Comparison of ENCODE assay signal across 1 cellular context in the genomic region with DNA sequence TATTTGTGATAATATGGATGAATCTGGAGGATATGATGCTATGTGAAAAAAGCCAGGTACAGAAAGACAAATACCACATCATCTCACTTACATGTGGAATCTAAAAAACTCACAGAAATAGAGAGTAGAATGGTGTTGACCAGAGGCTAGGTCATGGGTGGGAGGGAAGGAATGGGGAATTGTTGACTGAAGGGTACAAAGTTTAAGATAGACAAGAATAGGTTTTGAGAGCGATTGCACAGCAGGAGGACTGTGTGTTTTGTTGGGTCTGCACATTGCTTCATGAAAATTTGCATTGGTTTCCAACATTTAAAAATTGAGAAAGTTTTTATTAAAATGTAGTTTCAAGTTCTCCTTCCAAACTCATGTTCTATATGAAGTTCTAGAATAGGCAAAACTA.
TF ChIP-seq lines count a peak whose summit lies in the region.

No MANE protein-coding gene starts in this region.

TF ChIP-seq in HepG2, 621 proteins besides CTCF, POLR2A, EP300 and RAD21 (continued from another document):
- TF ChIP-seq, protein P1, sequence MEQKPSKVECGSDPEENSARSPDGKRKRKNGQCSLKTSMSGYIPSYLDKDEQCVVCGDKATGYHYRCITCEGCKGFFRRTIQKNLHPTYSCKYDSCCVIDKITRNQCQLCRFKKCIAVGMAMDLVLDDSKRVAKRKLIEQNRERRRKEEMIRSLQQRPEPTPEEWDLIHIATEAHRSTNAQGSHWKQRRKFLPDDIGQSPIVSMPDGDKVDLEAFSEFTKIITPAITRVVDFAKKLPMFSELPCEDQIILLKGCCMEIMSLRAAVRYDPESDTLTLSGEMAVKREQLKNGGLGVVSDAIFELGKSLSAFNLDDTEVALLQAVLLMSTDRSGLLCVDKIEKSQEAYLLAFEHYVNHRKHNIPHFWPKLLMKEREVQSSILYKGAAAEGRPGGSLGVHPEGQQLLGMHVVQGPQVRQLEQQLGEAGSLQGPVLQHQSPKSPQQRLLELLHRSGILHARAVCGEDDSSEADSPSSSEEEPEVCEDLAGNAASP (CRISPR knock-in tag; IDR thresholded peaks at IDR 0.05; ENCODE audit: borderline replicate concordance) = peak; percentile 21; the same call in 1 of the 2 replicates
- no peak for TF ChIP-seq ZNF383 (CRISPR knock-in tag; IDR thresholded peaks at IDR 0.05; ENCODE audit: borderline replicate concordance)
- TF ChIP-seq, protein P2, sequence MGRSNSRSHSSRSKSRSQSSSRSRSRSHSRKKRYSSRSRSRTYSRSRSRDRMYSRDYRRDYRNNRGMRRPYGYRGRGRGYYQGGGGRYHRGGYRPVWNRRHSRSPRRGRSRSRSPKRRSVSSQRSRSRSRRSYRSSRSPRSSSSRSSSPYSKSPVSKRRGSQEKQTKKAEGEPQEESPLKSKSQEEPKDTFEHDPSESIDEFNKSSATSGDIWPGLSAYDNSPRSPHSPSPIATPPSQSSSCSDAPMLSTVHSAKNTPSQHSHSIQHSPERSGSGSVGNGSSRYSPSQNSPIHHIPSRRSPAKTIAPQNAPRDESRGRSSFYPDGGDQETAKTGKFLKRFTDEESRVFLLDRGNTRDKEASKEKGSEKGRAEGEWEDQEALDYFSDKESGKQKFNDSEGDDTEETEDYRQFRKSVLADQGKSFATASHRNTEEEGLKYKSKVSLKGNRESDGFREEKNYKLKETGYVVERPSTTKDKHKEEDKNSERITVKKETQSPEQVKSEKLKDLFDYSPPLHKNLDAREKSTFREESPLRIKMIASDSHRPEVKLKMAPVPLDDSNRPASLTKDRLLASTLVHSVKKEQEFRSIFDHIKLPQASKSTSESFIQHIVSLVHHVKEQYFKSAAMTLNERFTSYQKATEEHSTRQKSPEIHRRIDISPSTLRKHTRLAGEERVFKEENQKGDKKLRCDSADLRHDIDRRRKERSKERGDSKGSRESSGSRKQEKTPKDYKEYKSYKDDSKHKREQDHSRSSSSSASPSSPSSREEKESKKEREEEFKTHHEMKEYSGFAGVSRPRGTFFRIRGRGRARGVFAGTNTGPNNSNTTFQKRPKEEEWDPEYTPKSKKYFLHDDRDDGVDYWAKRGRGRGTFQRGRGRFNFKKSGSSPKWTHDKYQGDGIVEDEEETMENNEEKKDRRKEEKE (IDR thresholded peaks at IDR 0.05) = no peak
- TF ChIP-seq FOXP1 (IDR thresholded peaks at IDR 0.05) = no peak
- TF ChIP-seq FOXP1 (CRISPR knock-in tag; IDR thresholded peaks at IDR 0.05) = peak; percentile 27; the same call in 1 of the 2 replicates
- no peak for TF ChIP-seq CREB1 (IDR thresholded peaks at IDR 0.05)
- 0 out of 2 replicates have a peak, but pooled peaks have one; percentile 44 for TF ChIP-seq CREB1 (CRISPR knock-in tag; IDR thresholded peaks at IDR 0.05)
- no peak for TF ChIP-seq SOX13 (IDR thresholded peaks at IDR 0.05)
- TF ChIP-seq SOX13 (CRISPR knock-in tag; conservative IDR thresholded peaks at IDR 0.05 in 1 of 2, IDR thresholded peaks at IDR 0.05 in 1 of 2) = peak in 1 of 2 experiments; percentile 84; a peak in 2 of 4 replicates
- no peak for TF ChIP-seq ZNF264 (CRISPR knock-in tag; IDR thresholded peaks at IDR 0.05)
- TF ChIP-seq ZNF331 (CRISPR knock-in tag; IDR thresholded peaks at IDR 0.05) = 0 out of 2 replicates have a peak, but pooled peaks have one; percentile 17
- TF ChIP-seq, protein P3, sequence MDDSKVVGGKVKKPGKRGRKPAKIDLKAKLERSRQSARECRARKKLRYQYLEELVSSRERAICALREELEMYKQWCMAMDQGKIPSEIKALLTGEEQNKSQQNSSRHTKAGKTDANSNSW (CRISPR knock-in tag; IDR thresholded peaks at IDR 0.05; ENCODE audit: borderline replicate concordance) = no peak
- no peak for TF ChIP-seq MXI1 (IDR thresholded peaks at IDR 0.05; ENCODE audit: borderline replicate concordance, low read depth, low read length)
- TF ChIP-seq ZSCAN21 (CRISPR knock-in tag; IDR thresholded peaks at IDR 0.05; ENCODE audit: borderline replicate concordance) = no peak
- TF ChIP-seq CEBPB (IDR thresholded peaks at IDR 0.05; ENCODE audit: borderline replicate concordance, low read depth, low read length) = peak; percentile 81
- TF ChIP-seq, protein P4, sequence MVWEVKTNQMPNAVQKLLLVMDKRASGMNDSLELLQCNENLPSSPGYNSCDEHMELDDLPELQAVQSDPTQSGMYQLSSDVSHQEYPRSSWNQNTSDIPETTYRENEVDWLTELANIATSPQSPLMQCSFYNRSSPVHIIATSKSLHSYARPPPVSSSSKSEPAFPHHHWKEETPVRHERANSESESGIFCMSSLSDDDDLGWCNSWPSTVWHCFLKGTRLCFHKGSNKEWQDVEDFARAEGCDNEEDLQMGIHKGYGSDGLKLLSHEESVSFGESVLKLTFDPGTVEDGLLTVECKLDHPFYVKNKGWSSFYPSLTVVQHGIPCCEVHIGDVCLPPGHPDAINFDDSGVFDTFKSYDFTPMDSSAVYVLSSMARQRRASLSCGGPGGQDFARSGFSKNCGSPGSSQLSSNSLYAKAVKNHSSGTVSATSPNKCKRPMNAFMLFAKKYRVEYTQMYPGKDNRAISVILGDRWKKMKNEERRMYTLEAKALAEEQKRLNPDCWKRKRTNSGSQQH (CRISPR knock-in tag; IDR thresholded peaks at IDR 0.05; ENCODE audit: low read depth) = no peak
- peak; percentile 49; the same call in 1 of the 2 replicates for TF ChIP-seq ATF1 (CRISPR knock-in tag; IDR thresholded peaks at IDR 0.05)
- peak; percentile 60 for TF ChIP-seq HNF4G (IDR thresholded peaks at IDR 0.05; ENCODE audit: borderline replicate concordance, low read depth, low read length)
- TF ChIP-seq HNF4G (CRISPR knock-in tag; IDR thresholded peaks at IDR 0.05; ENCODE audit: borderline replicate concordance, low read depth) = no peak
- no peak for TF ChIP-seq PHF5A (CRISPR knock-in tag; IDR thresholded peaks at IDR 0.05; ENCODE audit: low read depth, unreplicated experiment)
- TF ChIP-seq, protein P5, sequence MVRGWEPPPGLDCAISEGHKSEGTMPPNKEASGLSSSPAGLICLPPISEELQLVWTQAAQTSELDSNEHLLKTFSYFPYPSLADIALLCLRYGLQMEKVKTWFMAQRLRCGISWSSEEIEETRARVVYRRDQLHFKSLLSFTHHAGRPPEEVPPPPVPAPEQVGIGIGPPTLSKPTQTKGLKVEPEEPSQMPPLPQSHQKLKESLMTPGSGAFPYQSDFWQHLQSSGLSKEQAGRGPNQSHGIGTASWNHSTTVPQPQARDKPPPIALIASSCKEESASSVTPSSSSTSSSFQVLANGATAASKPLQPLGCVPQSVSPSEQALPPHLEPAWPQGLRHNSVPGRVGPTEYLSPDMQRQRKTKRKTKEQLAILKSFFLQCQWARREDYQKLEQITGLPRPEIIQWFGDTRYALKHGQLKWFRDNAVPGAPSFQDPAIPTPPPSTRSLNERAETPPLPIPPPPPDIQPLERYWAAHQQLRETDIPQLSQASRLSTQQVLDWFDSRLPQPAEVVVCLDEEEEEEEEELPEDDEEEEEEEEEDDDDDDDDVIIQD (CRISPR knock-in tag; IDR thresholded peaks at IDR 0.05; ENCODE audit: low read depth) = peak; percentile 81; the same call in 1 of the 2 replicates
- no peak for TF ChIP-seq ZSCAN20 (CRISPR knock-in tag; IDR thresholded peaks at IDR 0.05; ENCODE audit: borderline replicate concordance)
- peak; percentile 83 for TF ChIP-seq ZNF644 (CRISPR knock-in tag; IDR thresholded peaks at IDR 0.05; ENCODE audit: low read depth)
- TF ChIP-seq DPF2 (CRISPR knock-in tag; IDR thresholded peaks at IDR 0.05; ENCODE audit: borderline replicate concordance, low read depth) = peak; percentile 63; the same call in 1 of the 2 replicates
- TF ChIP-seq ZNF703 (CRISPR knock-in tag; IDR thresholded peaks at IDR 0.05; ENCODE audit: borderline replicate concordance) = no peak
- no peak for TF ChIP-seq ZFP90 (CRISPR knock-in tag; IDR thresholded peaks at IDR 0.05; ENCODE audit: borderline replicate concordance)
- TF ChIP-seq ZFX (CRISPR knock-in tag; IDR thresholded peaks at IDR 0.05; ENCODE audit: low read depth) = no peak
- no peak for TF ChIP-seq ZNF460 (CRISPR knock-in tag; IDR thresholded peaks at IDR 0.05; ENCODE audit: borderline replicate concordance)
- TF ChIP-seq POLR2AphosphoS2 (IDR thresholded peaks at IDR 0.05; ENCODE audit: low read depth, low read length) = no peak
- peak; percentile 85 for TF ChIP-seq SOX5 (CRISPR knock-in tag; IDR thresholded peaks at IDR 0.05; ENCODE audit: borderline replicate concordance)
- TF ChIP-seq, protein P6, sequence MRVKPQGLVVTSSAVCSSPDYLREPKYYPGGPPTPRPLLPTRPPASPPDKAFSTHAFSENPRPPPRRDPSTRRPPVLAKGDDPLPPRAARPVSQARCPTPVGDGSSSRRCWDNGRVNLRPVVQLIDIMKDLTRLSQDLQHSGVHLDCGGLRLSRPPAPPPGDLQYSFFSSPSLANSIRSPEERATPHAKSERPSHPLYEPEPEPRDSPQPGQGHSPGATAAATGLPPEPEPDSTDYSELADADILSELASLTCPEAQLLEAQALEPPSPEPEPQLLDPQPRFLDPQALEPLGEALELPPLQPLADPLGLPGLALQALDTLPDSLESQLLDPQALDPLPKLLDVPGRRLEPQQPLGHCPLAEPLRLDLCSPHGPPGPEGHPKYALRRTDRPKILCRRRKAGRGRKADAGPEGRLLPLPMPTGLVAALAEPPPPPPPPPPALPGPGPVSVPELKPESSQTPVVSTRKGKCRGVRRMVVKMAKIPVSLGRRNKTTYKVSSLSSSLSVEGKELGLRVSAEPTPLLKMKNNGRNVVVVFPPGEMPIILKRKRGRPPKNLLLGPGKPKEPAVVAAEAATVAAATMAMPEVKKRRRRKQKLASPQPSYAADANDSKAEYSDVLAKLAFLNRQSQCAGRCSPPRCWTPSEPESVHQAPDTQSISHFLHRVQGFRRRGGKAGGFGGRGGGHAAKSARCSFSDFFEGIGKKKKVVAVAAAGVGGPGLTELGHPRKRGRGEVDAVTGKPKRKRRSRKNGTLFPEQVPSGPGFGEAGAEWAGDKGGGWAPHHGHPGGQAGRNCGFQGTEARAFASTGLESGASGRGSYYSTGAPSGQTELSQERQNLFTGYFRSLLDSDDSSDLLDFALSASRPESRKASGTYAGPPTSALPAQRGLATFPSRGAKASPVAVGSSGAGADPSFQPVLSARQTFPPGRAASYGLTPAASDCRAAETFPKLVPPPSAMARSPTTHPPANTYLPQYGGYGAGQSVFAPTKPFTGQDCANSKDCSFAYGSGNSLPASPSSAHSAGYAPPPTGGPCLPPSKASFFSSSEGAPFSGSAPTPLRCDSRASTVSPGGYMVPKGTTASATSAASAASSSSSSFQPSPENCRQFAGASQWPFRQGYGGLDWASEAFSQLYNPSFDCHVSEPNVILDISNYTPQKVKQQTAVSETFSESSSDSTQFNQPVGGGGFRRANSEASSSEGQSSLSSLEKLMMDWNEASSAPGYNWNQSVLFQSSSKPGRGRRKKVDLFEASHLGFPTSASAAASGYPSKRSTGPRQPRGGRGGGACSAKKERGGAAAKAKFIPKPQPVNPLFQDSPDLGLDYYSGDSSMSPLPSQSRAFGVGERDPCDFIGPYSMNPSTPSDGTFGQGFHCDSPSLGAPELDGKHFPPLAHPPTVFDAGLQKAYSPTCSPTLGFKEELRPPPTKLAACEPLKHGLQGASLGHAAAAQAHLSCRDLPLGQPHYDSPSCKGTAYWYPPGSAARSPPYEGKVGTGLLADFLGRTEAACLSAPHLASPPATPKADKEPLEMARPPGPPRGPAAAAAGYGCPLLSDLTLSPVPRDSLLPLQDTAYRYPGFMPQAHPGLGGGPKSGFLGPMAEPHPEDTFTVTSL (CRISPR knock-in tag; IDR thresholded peaks at IDR 0.05; ENCODE audit: borderline replicate concordance) = peak; percentile 68; the same call in 1 of the 2 replicates
- TF ChIP-seq MEIS2 (CRISPR knock-in tag; IDR thresholded peaks at IDR 0.05) = no peak
